11 cellular contexts compared by ENCODE assay signal in genomic region chr5:75338408-75338807, GRCh38. TPM values are rescaled to one million over a fixed set of nuclear protein-coding genes. Genes with fewer than 3 reads are reported as not detected.
DNase-seq lines count a peak whose midpoint lies in the region; TF ChIP-seq lines count a peak whose summit lies in the region.
"Had no signal": no experiment of that assay in that cellular context is flagged by ENCODE, and none has a peak within 500 bp of the region (broad histone marks: within the 10 kb centered on the region; RNA-seq: fewer than 3 reads in every experiment).

No MANE protein-coding gene starts in this region.

- no peaks in the 10 kb centered on the region for H3K27me3 ChIP-seq in muscle layer of duodenum (ENCODE audit: low read depth, low read length)

- no peak overlapping the region for H3K27ac Mint-ChIP-seq in dendritic cell treated with granulocyte-macrophage colony-stimulating factor and Interleukin-4, amounts not matched to agents 40 ng/mL and 50 ng/mL, for 4 days
- H3K27ac Mint-ChIP-seq: activated CD4-positive, alpha-beta memory T cell treated with anti-CD3 and anti-CD28 coated beads for 36 hours had no signal

- H3K36me3 Mint-ChIP-seq in dendritic cell treated with granulocyte-macrophage colony-stimulating factor and Interleukin-4, amounts not matched to agents 40 ng/mL and 50 ng/mL, for 4 days (ENCODE audit: low read depth): peaks cover 22% of the 10 kb centered on the region

- H3K27me3 Mint-ChIP-seq in dendritic cell treated with granulocyte-macrophage colony-stimulating factor and Interleukin-4, amounts not matched to agents 40 ng/mL and 50 ng/mL, for 4 days: no peaks in the 10 kb centered on the region
- H3K27me3 Mint-ChIP-seq: activated CD4-positive, alpha-beta memory T cell treated with anti-CD3 and anti-CD28 coated beads for 36 hours had no signal

- TF ChIP-seq CTCF in AG09309 (IDR thresholded peaks at IDR 0.05; ENCODE audit: control insufficient read depth, insufficient read depth, low read depth, low read length, missing control alignments): no peak

- peaks cover 9% of the 10 kb centered on the region for H3K9me3 Mint-ChIP-seq in dendritic cell treated with granulocyte-macrophage colony-stimulating factor and Interleukin-4, amounts not matched to agents 40 ng/mL and 50 ng/mL, for 4 days
- H3K9me3 Mint-ChIP-seq: activated CD4-positive, alpha-beta memory T cell treated with anti-CD3 and anti-CD28 coated beads for 36 hours had no signal

- intact Hi-C loops in dendritic cell treated with granulocyte-macrophage colony-stimulating factor and Interleukin-4, amounts not matched to agents 40 ng/mL and 50 ng/mL, for 4 days (cut with micrococcal nuclease): loop anchor here (5.0 kb wide), 1 partner anchor 174 kb away; the partner anchor contains the start of genes CERT1 and POLK

- H3K4me3 ChIP-seq in AG09309 (ENCODE audit: control insufficient read depth, low read depth, low read length): peak overlapping the region; percentile 83
- peak overlapping the region; percentile 78 for H3K4me3 ChIP-seq in Jurkat, Clone E6-1 (ENCODE audit: low read length)
- peak overlapping the region; percentile 86 to 92 for H3K4me3 ChIP-seq in muscle layer of duodenum (ENCODE audit: low read depth in 1 of 2, low read length in 2 of 2)

- H3K27ac ChIP-seq in muscle layer of duodenum (ENCODE audit: low read length): no peak overlapping the region

- no peaks in the 10 kb centered on the region for H3K36me3 ChIP-seq in muscle layer of duodenum (ENCODE audit: control insufficient read depth in 1 of 2, insufficient read depth in 2 of 2, low read length in 2 of 2)
- H3K36me3 ChIP-seq: prostate gland had no signal

- peaks cover 5 to 18% of the 10 kb centered on the region in 2 donors for H3K4me1 ChIP-seq in muscle layer of duodenum (ENCODE audit: control insufficient read depth in 1 of 2, insufficient read depth in 2 of 2, low read length in 2 of 2)

- H3K4me3 Mint-ChIP-seq in dendritic cell treated with granulocyte-macrophage colony-stimulating factor and Interleukin-4, amounts not matched to agents 40 ng/mL and 50 ng/mL, for 4 days: peak overlapping the region; percentile 31
- H3K4me3 Mint-ChIP-seq: activated CD4-positive, alpha-beta memory T cell treated with anti-CD3 and anti-CD28 coated beads for 36 hours had no signal

- peaks cover 40% of the 10 kb centered on the region for H3K4me1 Mint-ChIP-seq in dendritic cell treated with granulocyte-macrophage colony-stimulating factor and Interleukin-4, amounts not matched to agents 40 ng/mL and 50 ng/mL, for 4 days (ENCODE audit: low read depth)

- no peaks in the 10 kb centered on the region for H3K9me3 ChIP-seq in muscle layer of duodenum (ENCODE audit: control insufficient read depth in 1 of 2, low read length in 2 of 2)
- H3K9me3 ChIP-seq: prostate gland had no signal

- DNase-seq in AG09309 (ENCODE audit: low read depth) (no peak), dermis blood vessel endothelial cell (no peak), hepatic stellate cell (ENCODE audit: low spot score) (no peak), EL (no peak)
- no peak for DNase-seq in Jurkat, Clone E6-1 (ENCODE audit: low read depth, low spot score)
- no peak for DNase-seq in activated CD4-positive, alpha-beta T cell treated with anti-CD3 and anti-CD28 coated beads for 48 hours
- DNase-seq: effector CD8-positive, alpha-beta T cell had no signal

RNA-seq across cellular contexts. Expression of gene HMGCR, which starts 1.4 kb away (rescaled TPM):
- 83.4 TPM for polyA plus RNA-seq in Jurkat, Clone E6-1 (2012; ENCODE audit: insufficient read depth, insufficient read length)
- total RNA-seq in dermis blood vessel endothelial cell: 80.8 and 126 TPM in 2 replicates
